In genomic region chr3:142211034-142211433, GRCh38 we compare ENCODE assay signal across 8 cellular contexts. TPM values are rescaled to one million over a fixed set of nuclear protein-coding genes. Genes with fewer than 3 reads are reported as not detected.
DNase-seq lines count a peak whose midpoint lies in the region; ATAC-seq lines count a peak whose summit lies in the region.

No MANE protein-coding gene starts in this region.

- DNase-seq in D341Med (ENCODE audit: low spot score) (peak; percentile 46), left kidney (ENCODE audit: low read depth, low spot score) (peak; percentile 37), RKO (ENCODE audit: low spot score) (no peak), DMS153 treated with DMSO at 0.1 percent for 48 hours (lab: John Stamatoyannopoulos, UW; ENCODE audit: unreplicated experiment) (no peak), NCI-H345 (lab: John Stamatoyannopoulos, UW) (no peak), KG1 (lab: John Stamatoyannopoulos, UW) (no peak)
- DNase-seq in activated CD8-positive, alpha-beta T cell treated with anti-CD3 and anti-CD28 coated beads, Interleukin-2, amount 10 ng/mL, durations not matched to agents 7 days and 5 days: no peak

- H3K4me1 Mint-ChIP-seq in activated CD8-positive, alpha-beta T cell treated with anti-CD3 and anti-CD28 coated beads, Interleukin-2, amount 10 ng/mL, durations not matched to agents 7 days and 5 days (ENCODE audit: low read depth): no peaks in the 10 kb centered on the region

- CTCF ChIA-PET in activated CD8-positive, alpha-beta T cell treated with anti-CD3 and anti-CD28 coated beads, Interleukin-2, amount 10 ng/mL, durations not matched to agents 7 days and 5 days (lab: Charles Lee): interaction anchor here (1.0 to 1.5 kb wide), 2 partner anchors 68 to 86 kb away, joined by 3 to 4 read pairs; no protein-coding TSS in a partner anchor

- POLR2A ChIA-PET in activated CD8-positive, alpha-beta T cell treated with anti-CD3 and anti-CD28 coated beads, Interleukin-2, amount 10 ng/mL, durations not matched to agents 7 days and 5 days (lab: Charles Lee): no interaction called here

- H3K27ac Mint-ChIP-seq in activated CD8-positive, alpha-beta T cell treated with anti-CD3 and anti-CD28 coated beads, Interleukin-2, amount 10 ng/mL, durations not matched to agents 7 days and 5 days: no peak overlapping the region

- peak; percentile 72 for ATAC-seq in HG02981 (IDR thresholded peaks at IDR 0.05; ENCODE audit: unreplicated experiment)
- ATAC-seq in activated CD8-positive, alpha-beta T cell treated with anti-CD3 and anti-CD28 coated beads, Interleukin-2, amount 10 ng/mL, durations not matched to agents 7 days and 5 days: peak; percentile 51

- peaks cover 5% of the 10 kb centered on the region for H3K9me3 Mint-ChIP-seq in activated CD8-positive, alpha-beta T cell treated with anti-CD3 and anti-CD28 coated beads, Interleukin-2, amount 10 ng/mL, durations not matched to agents 7 days and 5 days (ENCODE audit: insufficient read depth)

- peaks cover 59% of the 10 kb centered on the region for H3K36me3 Mint-ChIP-seq in activated CD8-positive, alpha-beta T cell treated with anti-CD3 and anti-CD28 coated beads, Interleukin-2, amount 10 ng/mL, durations not matched to agents 7 days and 5 days (ENCODE audit: low read depth)

- no peaks in the 10 kb centered on the region for H3K27me3 Mint-ChIP-seq in activated CD8-positive, alpha-beta T cell treated with anti-CD3 and anti-CD28 coated beads, Interleukin-2, amount 10 ng/mL, durations not matched to agents 7 days and 5 days (ENCODE audit: low read depth)

- no peak overlapping the region for H3K4me3 Mint-ChIP-seq in activated CD8-positive, alpha-beta T cell treated with anti-CD3 and anti-CD28 coated beads, Interleukin-2, amount 10 ng/mL, durations not matched to agents 7 days and 5 days

RNA-seq across cellular contexts. Expression of gene GK5, which starts 14.4 kb away (rescaled TPM):
- total RNA-seq in activated CD8-positive, alpha-beta T cell treated with anti-CD3 and anti-CD28 coated beads, Interleukin-2, amount 10 ng/mL, durations not matched to agents 7 days and 5 days: 10 to 100 TPM; 14.4 to 16.0 TPM

Comparison
In these comparisons a context has a peak if more than half of its experiments do, and no peak if none do; other contexts are left out.
1. DNase-seq: peak in D341Med (single experiment) and left kidney (single experiment); none in activated CD8-positive, alpha-beta T cell treated with anti-CD3 and anti-CD28 coated beads, Interleukin-2, amount 10 ng/mL, durations not matched to agents 7 days and 5 days (single experiment), RKO (single experiment), DMS153 treated with DMSO at 0.1 percent for 48 hours (single experiment), NCI-H345 (single experiment) and KG1 (single experiment).